Comparison of ENCODE assay signal across 8 cellular contexts in the genomic region with DNA sequence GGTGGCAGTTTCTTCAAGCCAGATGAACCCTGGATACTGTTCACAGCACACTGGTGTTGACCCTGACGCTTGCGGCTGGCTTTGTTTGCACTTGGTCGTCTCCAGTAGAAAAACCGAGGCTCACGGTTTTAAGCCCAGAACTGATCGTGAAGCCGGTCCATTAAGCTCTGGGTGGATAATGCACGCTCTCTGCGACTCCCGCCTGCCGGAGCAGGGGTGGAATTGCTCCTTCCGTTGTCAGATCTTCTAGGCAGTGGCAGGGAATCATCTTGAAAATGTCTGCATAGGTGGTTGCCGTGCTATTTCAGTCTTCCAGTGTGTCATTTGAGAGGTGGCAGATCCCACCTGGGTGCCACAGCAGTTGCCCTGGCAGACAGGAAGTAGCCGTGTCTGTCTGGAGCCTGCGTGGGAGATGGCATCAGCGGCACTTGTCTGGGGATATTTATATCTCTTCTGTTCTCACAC. TPM values are rescaled to one million over a fixed set of nuclear protein-coding genes. Genes with fewer than 3 reads are reported as not detected.
DNase-seq lines count a peak whose midpoint lies in the region; ATAC-seq and TF ChIP-seq lines count a peak whose summit lies in the region.

No MANE protein-coding gene starts in this region.

- no peak overlapping the region for H4K5ac ChIP-seq in H9 (ENCODE audit: insufficient read length, low read depth, low read length)
- H4K5ac ChIP-seq in mesendoderm (ENCODE audit: low read length) = no peak overlapping the region

- H3K4me1 Mint-ChIP-seq in H9 = peaks cover 22 to 23% of the 10 kb centered on the region in 2 experiments

- no peak overlapping the region for H2BK5ac ChIP-seq in H9 (ENCODE audit: insufficient read length, low read length)
- H2BK5ac ChIP-seq in mesendoderm (ENCODE audit: low read length) = no peak overlapping the region

- H3K27me3 ChIP-seq in H9 (ENCODE audit: insufficient read depth, low read length) (peaks cover 3% of the 10 kb centered on the region; the same call in 1 of the 2 replicates), mesendoderm (ENCODE audit: insufficient read depth, low read length, poor library complexity) (no peaks in the 10 kb centered on the region), thyroid gland (no peaks in the 10 kb centered on the region), tibial nerve (no peaks in the 10 kb centered on the region)

- H2BK120ac ChIP-seq in H9 (ENCODE audit: low read depth, low read length, poor library complexity, severe bottlenecking) (no peak overlapping the region), mesendoderm (ENCODE audit: low read depth, low read length) (no peak overlapping the region)

- no peak overlapping the region for H2BK20ac ChIP-seq in H9 (ENCODE audit: low read depth, low read length, poor library complexity, severe bottlenecking)

- ATAC-seq in HG03342 (IDR thresholded peaks at IDR 0.05; ENCODE audit: unreplicated experiment) (no peak), HG02623 (IDR thresholded peaks at IDR 0.05; ENCODE audit: unreplicated experiment) (no peak)

- no peak overlapping the region for H3K56ac ChIP-seq in H9 (ENCODE audit: insufficient read length, low read depth, low read length)
- no peak overlapping the region for H3K56ac ChIP-seq in mesendoderm (ENCODE audit: low read length)

- intact Hi-C loops in thyroid gland (cut with DNase I) = no loop called here

- no peak overlapping the region for H4K91ac ChIP-seq in H9 (ENCODE audit: insufficient read length, low read depth, low read length)

- H3K4ac ChIP-seq in H9 (ENCODE audit: low read depth, low read length) (no peak overlapping the region), mesendoderm (ENCODE audit: low read depth, low read length) (peak overlapping the region; percentile 82)

- H3K79me2 ChIP-seq in H9 (ENCODE audit: insufficient read depth, low read length) = no peaks in the 10 kb centered on the region
- H3K79me2 ChIP-seq in mesendoderm (ENCODE audit: control insufficient read depth, insufficient read depth, low read length) = no peaks in the 10 kb centered on the region

- no peak overlapping the region for H3K4me3 Mint-ChIP-seq in H9

- peaks cover 74% of the 10 kb centered on the region for H3K27me3 Mint-ChIP-seq in H9 (ENCODE audit: low read depth)

- TF ChIP-seq CTCF in H9 (conservative IDR thresholded peaks at IDR 0.05) (no peak), thyroid gland (IDR thresholded peaks at IDR 0.05) (peak in 4 of 6 experiments; percentile 15 to 34 (median 30)), tibial nerve (IDR thresholded peaks at IDR 0.05) (peak in 2 of 5 experiments; percentile 28 to 49)

- H3K9ac ChIP-seq in H9 (ENCODE audit: extremely low read depth, insufficient read length, low read length) (no peak overlapping the region), mesendoderm (ENCODE audit: low read length) (no peak overlapping the region)

- TF ChIP-seq EP300 in tibial nerve (IDR thresholded peaks at IDR 0.05) = no peak

- no peak overlapping the region for H2BK12ac ChIP-seq in H9 (ENCODE audit: insufficient read length, low read depth, low read length)

- H3K4me2 ChIP-seq in H9 (ENCODE audit: insufficient read depth, insufficient read length, low read length) (no peak overlapping the region), mesendoderm (ENCODE audit: low read length) (no peak overlapping the region)

- H3K27ac ChIP-seq in H9 (ENCODE audit: insufficient read length, low read depth, low read length) = no peak overlapping the region
- H3K27ac ChIP-seq in cingulate gyrus (ENCODE audit: low read depth, low read length) = peak overlapping the region; percentile 78
- peak overlapping the region; percentile 72 for H3K27ac ChIP-seq in mesendoderm (ENCODE audit: low read depth, low read length)
- H3K27ac ChIP-seq in thyroid gland = peak overlapping the region; percentile 64 to 91 (median 78)
- H3K27ac ChIP-seq in tibial nerve = peak overlapping the region in 2 of 4 donors; percentile 40 to 69

- H3K36me3 ChIP-seq in mesendoderm (ENCODE audit: control insufficient read depth, insufficient read depth, low read length) = no peaks in the 10 kb centered on the region
- H3K36me3 ChIP-seq in thyroid gland = peaks cover 10 to 13% of the 10 kb centered on the region in 2 donors
- peaks cover 2 to 33% (median 7%) of the 10 kb centered on the region in 3 donors for H3K36me3 ChIP-seq in tibial nerve

- H3K4me3 ChIP-seq in mesendoderm (ENCODE audit: low read length) (no peak overlapping the region), thyroid gland (replicated peaks in 1 of 3) (no peak overlapping the region), tibial nerve (peak overlapping the region in 1 of 4 donors; percentile 16)

- H3K18ac ChIP-seq in H9 (ENCODE audit: insufficient read length, low read depth, low read length) (no peak overlapping the region), mesendoderm (ENCODE audit: low read length) (peak overlapping the region; percentile 60)

- peaks cover 5% of the 10 kb centered on the region for H3K23me2 ChIP-seq in H9 (ENCODE audit: insufficient read length, low read depth, low read length, poor library complexity, severe bottlenecking)

- no CpG with 5 or more reads among the region's 16 CpGs for WGBS in H9 (ENCODE audit: extremely low coverage, insufficient read length, low lambda C conversion rate)
- no CpG with 5 or more reads among the region's 16 CpGs for WGBS in mesendoderm (ENCODE audit: extremely low coverage, insufficient coverage, low lambda C conversion rate)
- 22 to 25% methylated on average over 8 to 16 of the region's 16 CpGs for WGBS in thyroid gland, 2 donors
- WGBS in tibial nerve, 2 donors = 66 to 80% methylated on average over 16 of the region's 16 CpGs

- no peak overlapping the region for H2BK15ac ChIP-seq in H9 (ENCODE audit: low read depth, low read length)
- no peak overlapping the region for H2BK15ac ChIP-seq in mesendoderm (replicated peaks; ENCODE audit: low read depth)

- no peak overlapping the region for H2AK5ac ChIP-seq in H9 (ENCODE audit: insufficient read length, low read length)
- H2AK5ac ChIP-seq in mesendoderm (ENCODE audit: low read length) = no peak overlapping the region

- H3K14ac ChIP-seq in H9 (ENCODE audit: insufficient read depth, low read length) = no peak overlapping the region; the same call in 1 of the 2 replicates

- no peak overlapping the region for H3K23ac ChIP-seq in H9 (ENCODE audit: insufficient read length, low read depth, low read length)
- H3K23ac ChIP-seq in mesendoderm (ENCODE audit: low read length) = no peak overlapping the region

- H3K9me3 ChIP-seq in H9 (ENCODE audit: control insufficient read depth, low read depth, low read length) (no peaks in the 10 kb centered on the region), thyroid gland (no peaks in the 10 kb centered on the region), tibial nerve (no peaks in the 10 kb centered on the region)

- no peak overlapping the region for H3T11ph ChIP-seq in H9 (ENCODE audit: low read length)

- TF ChIP-seq POLR2A in thyroid gland (IDR thresholded peaks at IDR 0.05) = no peak
- TF ChIP-seq POLR2A in tibial nerve (IDR thresholded peaks at IDR 0.05) = no peak

- no peak for DNase-seq in H9
- peak; percentile 16 for DNase-seq in T-helper 22 cell (ENCODE audit: low read depth)
- DNase-seq in mesendoderm = peak; percentile 19
- DNase-seq in thyroid gland = peak; percentile 51 to 63
- no peak for DNase-seq in tibial nerve (ENCODE audit: low spot score in 2 of 2)

- H4K20me1 ChIP-seq in H9 (ENCODE audit: control insufficient read depth, insufficient read depth, insufficient read length) = no peaks in the 10 kb centered on the region

- peak overlapping the region in 2 of 3 experiments; percentile 48 to 85; a peak in 3 of 7 replicates for H3K27ac Mint-ChIP-seq in H9

- no peaks in the 10 kb centered on the region for H3K79me1 ChIP-seq in H9 (ENCODE audit: insufficient read depth, low read depth, low read length, poor library complexity, severe bottlenecking)
- H3K79me1 ChIP-seq in mesendoderm (ENCODE audit: low read length) = peaks cover 4% of the 10 kb centered on the region

- no peaks in the 10 kb centered on the region; a peak in 1 of 5 replicates for H3K9me3 Mint-ChIP-seq in H9

- H2AFZ ChIP-seq in H9 (ENCODE audit: low read length) = no peak overlapping the region

- H3K4me1 ChIP-seq in H9 (ENCODE audit: insufficient read depth, low read length) (no peaks in the 10 kb centered on the region; the same call in 1 of the 2 replicates), mesendoderm (ENCODE audit: control insufficient read depth, low read depth, low read length) (peaks cover 7% of the 10 kb centered on the region), thyroid gland (peaks cover 22 to 41% of the 10 kb centered on the region in 2 donors), tibial nerve (peaks cover 0 to 37% (median 18%) of the 10 kb centered on the region in 4 donors)

- H3K36me3 Mint-ChIP-seq in H9 (ENCODE audit: insufficient read depth in 1 of 3, low read depth in 3 of 3) = peaks cover 13 to 24% (median 21%) of the 10 kb centered on the region in 3 experiments

- H4K8ac ChIP-seq in H9 (replicated peaks; ENCODE audit: insufficient read length, low read depth, low read length) (no peak overlapping the region), mesendoderm (ENCODE audit: low read depth, low read length) (no peak overlapping the region)

RNA-seq across cellular contexts. Expression of gene AP5Z1, which starts 35.9 kb away (rescaled TPM):
- total RNA-seq in H9 (2021) = 38.3 and 39.2 TPM in 2 replicates
- 12.6 TPM for polyA plus RNA-seq in mesendoderm (2013, experiment 1 of 2)
- polyA plus RNA-seq in mesendoderm (2013, experiment 2 of 2) = 13.0 TPM
- total RNA-seq in thyroid gland = 10 to 100 TPM; 19.7 to 35.4 (median 25.4) TPM
- total RNA-seq in tibial nerve = 10 to 100 TPM; 26.0 to 61.8 (median 40.7) TPM

RNA-seq across cellular contexts. Expression of gene FOXK1, which starts 57.5 kb away (rescaled TPM):
- total RNA-seq in H9 (2021) (14.4 and 14.8 TPM in 2 replicates), thyroid gland (10 to 100 TPM; 15.0 to 33.0 (median 20.7) TPM), tibial nerve (10 to 100 TPM; 24.5 to 47.3 (median 26.4) TPM)
- 4.5 TPM for polyA plus RNA-seq in mesendoderm (2013, experiment 1 of 2)
- polyA plus RNA-seq in mesendoderm (2013, experiment 2 of 2) = 4.1 TPM

Comparison
In these comparisons a context has a peak if more than half of its experiments do, and no peak if none do; other contexts are left out.
1. DNase-seq: peak in T-helper 22 cell (single experiment), mesendoderm (single experiment) and thyroid gland (2 of 2); none in H9 (single experiment) and tibial nerve (0 of 2).